15 cellular contexts compared by ENCODE assay signal in genomic region chr2:119349289-119349688, GRCh38. TPM values are rescaled to one million over a fixed set of nuclear protein-coding genes. Genes with fewer than 3 reads are reported as not detected.
A peak's percentile ranks its signal among the peaks of the same experiment; 100 is the strongest.
DNase-seq lines count a peak whose midpoint lies in the region; ATAC-seq, FAIRE-seq and TF ChIP-seq lines count a peak whose summit lies in the region.
"Had no signal": no experiment of that assay in that cellular context is flagged by ENCODE, and none has a peak within 500 bp of the region (broad histone marks: within the 10 kb centered on the region; RNA-seq: fewer than 3 reads in every experiment).

No MANE protein-coding gene starts in this region.

- TF ChIP-seq CTCF in H1 (IDR thresholded peaks at IDR 0.05; ENCODE audit: control extremely low read depth in 1 of 3, insufficient read depth in 1 of 3, low read depth in 1 of 3, low read length in 3 of 3), result no peak
- no peak for TF ChIP-seq CTCF in type B pancreatic cell (conservative IDR thresholded peaks at IDR 0.05)

- H3K14ac ChIP-seq in H1 (ENCODE audit: insufficient read length), result no peak overlapping the region

- H3K4me3 ChIP-seq in H1 (ENCODE audit: extremely low read depth in 1 of 4, insufficient read depth in 2 of 4, low read depth in 3 of 4, low read length in 4 of 4), result no peak overlapping the region
- H3K4me3 ChIP-seq: BLaER1 treated with 17β-estradiol and CSF1 and Interleukin-3, amounts not matched to agents 10 nM and 100 nM; SJCRH30 had no signal

- no peak overlapping the region for H2BK5ac ChIP-seq in H1 (ENCODE audit: low read depth, low read length)

- no peak overlapping the region for H3K4ac ChIP-seq in H1 (replicated peaks; ENCODE audit: insufficient read length, low read depth, low read length)

- no peaks in the 10 kb centered on the region for H3K79me1 ChIP-seq in H1 (ENCODE audit: low read depth, low read length)

- no peak for TF ChIP-seq RAD21 in H1 (IDR thresholded peaks at IDR 0.05 in 1 of 2, conservative IDR thresholded peaks at IDR 0.05 in 1 of 2; ENCODE audit: low read depth in 2 of 2, low read length in 2 of 2)

- DNase-seq in Right ventricle myocardium superior (no peak), cardiac septum (ENCODE audit: low spot score) (no peak), H1 (ENCODE audit: low read depth in 1 of 2, low spot score in 2 of 2) (no peak), left ventricle myocardium superior (no peak), type B pancreatic cell (ENCODE audit: extremely low spot score, unreplicated experiment) (no peak), DMS53 (lab: John Stamatoyannopoulos, UW) (no peak)
- no peak for DNase-seq in natural killer cell treated with Interleukin-12 subunit alpha and Interleukin-12 subunit beta and Interleukin-15 and Interleukin-18, amount 100 ng/mL, for 72 hours (ENCODE audit: low spot score)
- DNase-seq in stimulated activated CD4-positive, alpha-beta T cell treated with anti-CD3 and anti-CD28 coated beads, Interleukin-2, amount 100 ng/mL, for 48 hours, result no peak
- DNase-seq: DMS153, HCEC 1CT, NCI-H146, NCI-H510A treated with DMSO at 0.1 percent for 48 hours, SJCRH30 had no signal

- WGBS in H1 (ENCODE audit: extremely low coverage in 1 of 2, insufficient coverage in 1 of 2, insufficient read length in 1 of 2, insufficient replicate concordance in 2 of 2, low coverage in 1 of 2, low lambda C conversion rate in 2 of 2, missing lambda C conversion rate in 1 of 2), 2 experiments, result 88% methylated on average over 6 of the region's 6 CpGs; no CpG with 5 or more reads in 1 of the 2 experiments

- POLR2A ChIA-PET in H1 (lab: Charles Lee; ENCODE audit: partially characterized antibody), result interaction anchor here (4.1 kb wide), 1 partner anchor 16 kb away, joined by 35 read pairs; the partner anchor contains the start of genes C2orf76 and DBI

- H3K36me3 ChIP-seq in H1 (ENCODE audit: control insufficient read depth in 2 of 4, insufficient read depth in 4 of 4, low read length in 3 of 4), result no peaks in the 10 kb centered on the region
- H3K36me3 ChIP-seq: BLaER1 treated with 17β-estradiol and CSF1 and Interleukin-3, amounts not matched to agents 10 nM and 100 nM; SJCRH30 had no signal

- H2BK15ac ChIP-seq in H1 (ENCODE audit: low read length), result no peak overlapping the region

- no peak overlapping the region for H2AK5ac ChIP-seq in H1 (ENCODE audit: low read depth, low read length)

- CTCF ChIA-PET in H1 (lab: Charles Lee; ENCODE audit: partially characterized antibody), result interaction anchor here (1.5 to 2.4 kb wide), 4 partner anchors 11 to 211 kb away, joined by 3 to 7 read pairs (median 4); no protein-coding TSS in a partner anchor

- TF ChIP-seq POLR2A in H1 (IDR thresholded peaks at IDR 0.05; ENCODE audit: control extremely low read depth in 1 of 2, low read depth in 2 of 2, low read length in 2 of 2), result no peak

- H3K23me2 ChIP-seq in H1 (ENCODE audit: low read depth, low read length), result no peaks in the 10 kb centered on the region

- intact Hi-C loops in Right ventricle myocardium superior (cut with DNase I) (no loop called here), cardiac septum (cut with DNase I) (loop anchor here (5.0 kb wide), 1 partner anchor 42 kb away; no protein-coding TSS in a partner anchor), left ventricle myocardium superior (cut with micrococcal nuclease) (no loop called here)

- H4K91ac ChIP-seq in H1 (replicated peaks; ENCODE audit: insufficient read length, low read length), result no peak overlapping the region

- no peaks in the 10 kb centered on the region for H3K79me2 ChIP-seq in H1 (ENCODE audit: control insufficient read depth in 1 of 2, insufficient read depth in 2 of 2, low read length in 2 of 2)

- no peak overlapping the region for H4K5ac ChIP-seq in H1 (ENCODE audit: insufficient read length, low read depth, low read length)

- H3K27me3 Mint-ChIP-seq in type B pancreatic cell, result no peaks in the 10 kb centered on the region
- H3K27me3 Mint-ChIP-seq in natural killer cell treated with Interleukin-12 subunit alpha and Interleukin-12 subunit beta and Interleukin-15 and Interleukin-18, amount 100 ng/mL, for 72 hours, result no peaks in the 10 kb centered on the region

- no peak overlapping the region for H3K27ac ChIP-seq in H1 (ENCODE audit: low read depth, low read length)
- H3K27ac ChIP-seq: BLaER1 treated with 17β-estradiol and CSF1 and Interleukin-3, amounts not matched to agents 10 nM and 100 nM; SJCRH30 had no signal

- no peak for FAIRE-seq in H1 (lab: Jason Lieb, UNC)
- FAIRE-seq: RCC 7860 had no signal

- no peaks in the 10 kb centered on the region for H4K20me1 ChIP-seq in H1 (replicated peaks in 1 of 2; ENCODE audit: control insufficient read depth in 1 of 2, insufficient read depth in 2 of 2, low read length in 2 of 2)

- no peak overlapping the region for H3K9ac ChIP-seq in H1 (replicated peaks in 1 of 4; ENCODE audit: extremely low read depth in 1 of 4, low read depth in 3 of 4, low read length in 3 of 4)
- H3K9ac ChIP-seq: BLaER1 treated with 17β-estradiol and CSF1 and Interleukin-3, amounts not matched to agents 10 nM and 100 nM had no signal

- ATAC-seq in Right ventricle myocardium superior (ENCODE audit: poor library complexity) (peak; percentile 25), left ventricle myocardium superior (peak; percentile 31)
- ATAC-seq in natural killer cell treated with Interleukin-12 subunit alpha and Interleukin-12 subunit beta and Interleukin-15 and Interleukin-18, amount 100 ng/mL, for 72 hours, result no peak

- H3K27ac Mint-ChIP-seq in type B pancreatic cell, result peak overlapping the region; percentile 93
- no peak overlapping the region for H3K27ac Mint-ChIP-seq in natural killer cell treated with Interleukin-12 subunit alpha and Interleukin-12 subunit beta and Interleukin-15 and Interleukin-18, amount 100 ng/mL, for 72 hours

- no peaks in the 10 kb centered on the region for H3K27me3 ChIP-seq in H1 (replicated peaks in 1 of 4; ENCODE audit: control insufficient read depth in 3 of 4, extremely low read depth in 1 of 4, insufficient read depth in 3 of 4, low read length in 3 of 4)
- H3K27me3 ChIP-seq: BLaER1 treated with 17β-estradiol and CSF1 and Interleukin-3, amounts not matched to agents 10 nM and 100 nM; SJCRH30 had no signal

- no peaks in the 10 kb centered on the region for H3K9me3 ChIP-seq in H1 (ENCODE audit: insufficient read depth in 2 of 2, low read depth in 1 of 2, low read length in 1 of 2)
- H3K9me3 ChIP-seq: SJCRH30 had no signal

- no peak for TF ChIP-seq EP300 in H1 (IDR thresholded peaks at IDR 0.05; ENCODE audit: borderline replicate concordance in 1 of 2, low read depth in 2 of 2, low read length in 2 of 2)

- H3K36me3 Mint-ChIP-seq in type B pancreatic cell, result no peaks in the 10 kb centered on the region
- H3K36me3 Mint-ChIP-seq in natural killer cell treated with Interleukin-12 subunit alpha and Interleukin-12 subunit beta and Interleukin-15 and Interleukin-18, amount 100 ng/mL, for 72 hours, result no peaks in the 10 kb centered on the region

- no peak overlapping the region for H3K23ac ChIP-seq in H1 (ENCODE audit: insufficient read length)

- no peak overlapping the region for H3K56ac ChIP-seq in H1 (replicated peaks; ENCODE audit: insufficient read length, low read depth, low read length)

- no peak overlapping the region for H3K4me2 ChIP-seq in H1 (ENCODE audit: insufficient read depth in 1 of 2, low read depth in 2 of 2, low read length in 2 of 2)

- H4K8ac ChIP-seq in H1 (ENCODE audit: extremely low read depth, insufficient read depth, low read length), result 0 out of 2 replicates have a peak overlapping the region, but pooled peaks have one; percentile 25

- no peaks in the 10 kb centered on the region for H3K9me3 Mint-ChIP-seq in type B pancreatic cell
- no peaks in the 10 kb centered on the region for H3K9me3 Mint-ChIP-seq in natural killer cell treated with Interleukin-12 subunit alpha and Interleukin-12 subunit beta and Interleukin-15 and Interleukin-18, amount 100 ng/mL, for 72 hours

- no peak overlapping the region for H2AFZ ChIP-seq in H1 (ENCODE audit: low read length)

- peak overlapping the region; percentile 80 for H3K4me3 Mint-ChIP-seq in type B pancreatic cell
- no peak overlapping the region for H3K4me3 Mint-ChIP-seq in natural killer cell treated with Interleukin-12 subunit alpha and Interleukin-12 subunit beta and Interleukin-15 and Interleukin-18, amount 100 ng/mL, for 72 hours

- no peak overlapping the region for H2BK120ac ChIP-seq in H1 (replicated peaks; ENCODE audit: low read depth, low read length)

- H2BK12ac ChIP-seq in H1 (ENCODE audit: low read depth, low read length), result no peak overlapping the region

- H2BK20ac ChIP-seq in H1 (ENCODE audit: low read length), result no peak overlapping the region

- H3K4me1 ChIP-seq in H1 (replicated peaks in 1 of 4; ENCODE audit: control insufficient read depth in 3 of 4, insufficient read depth in 4 of 4, low read length in 3 of 4), result peaks cover 0 to 8% (median 3%) of the 10 kb centered on the region in 4 experiments; a peak in 4 of 7 replicates
- H3K4me1 ChIP-seq: SJCRH30 had no signal

- no peak overlapping the region for H3K18ac ChIP-seq in H1 (ENCODE audit: extremely low read depth, low read length)

- peaks cover 5% of the 10 kb centered on the region for H3K4me1 Mint-ChIP-seq in type B pancreatic cell (ENCODE audit: unreplicated experiment)
- H3K4me1 Mint-ChIP-seq in natural killer cell treated with Interleukin-12 subunit alpha and Interleukin-12 subunit beta and Interleukin-15 and Interleukin-18, amount 100 ng/mL, for 72 hours (ENCODE audit: low read depth in 2 of 2), result no peaks in the 10 kb centered on the region

RNA-seq across cellular contexts. Expression of gene C2orf76, which starts 17.3 kb away (rescaled TPM):
- 7.9 TPM for total RNA-seq in Right ventricle myocardium superior
- total RNA-seq in cardiac septum, result 11.7 TPM
- total RNA-seq in H1 (2021; fragmentation: NEBNext Ultra II Directional; extraction: Animal tissue kit (Norgen Biotek cat#: 25700)), result 5.0 and 6.2 TPM in 2 replicates
- 2.1 and 4.4 TPM in 2 replicates for polyA plus RNA-seq in H1 (2011; rRNA removed)
- 4.4 TPM for polyA plus RNA-seq in H1 (2011; cell fraction: cytosol; rRNA removed)
- 1.1 TPM for polyA plus RNA-seq in H1 (2011; cell fraction: nucleus; rRNA removed)
- polyA plus RNA-seq in H1 (2012, experiment 1 of 2), result 5.8 to 14.0 TPM (median 6.5 TPM) in 4 replicates
- polyA plus RNA-seq in H1 (2012, experiment 2 of 2), result 5.7 TPM
- polyA plus RNA-seq in H1 (2013, experiment 1 of 2), result 9.5 TPM
- 8.3 TPM for polyA plus RNA-seq in H1 (2013, experiment 2 of 2)
- polyA minus RNA-seq in H1 (2011; rRNA and poly(A)+ RNA removed), result 1.4 and 2.1 TPM in 2 replicates
- polyA minus RNA-seq in H1 (2011; cell fraction: cytosol; rRNA and poly(A)+ RNA removed), result 1.2 TPM
- polyA minus RNA-seq in H1 (2011; cell fraction: nucleus; rRNA and poly(A)+ RNA removed), result 3.8 TPM
- total RNA-seq in left ventricle myocardium superior, result 6.5 TPM
- 10.8 and 11.7 TPM in 2 replicates for total RNA-seq in type B pancreatic cell (ENCODE audit: low replicate concordance)
- 10 to 100 TPM in 1 of 2 donors, 1 to 10 TPM in 1; 6.5 to 10.9 TPM for total RNA-seq in natural killer cell treated with Interleukin-12 subunit alpha and Interleukin-12 subunit beta and Interleukin-15 and Interleukin-18, amount 100 ng/mL, for 72 hours

RNA-seq across cellular contexts. Expression of gene DBI, which starts 17.5 kb away (rescaled TPM):
- 284 TPM for total RNA-seq in Right ventricle myocardium superior
- total RNA-seq in cardiac septum, result 251 TPM
- total RNA-seq in H1 (2021; fragmentation: NEBNext Ultra II Directional; extraction: Animal tissue kit (Norgen Biotek cat#: 25700)), result 180 and 186 TPM in 2 replicates
- polyA plus RNA-seq in H1 (2011; rRNA removed), result 116 and 212 TPM in 2 replicates
- polyA plus RNA-seq in H1 (2011; cell fraction: cytosol; rRNA removed), result 295 TPM
- polyA plus RNA-seq in H1 (2011; cell fraction: nucleus; rRNA removed), result 74.9 TPM
- polyA plus RNA-seq in H1 (2012, experiment 1 of 2), result 342 to 401 TPM (median 370 TPM) in 4 replicates
- polyA plus RNA-seq in H1 (2012, experiment 2 of 2), result 377 TPM
- 716 TPM for polyA plus RNA-seq in H1 (2013, experiment 1 of 2)
- polyA plus RNA-seq in H1 (2013, experiment 2 of 2), result 804 TPM
- polyA minus RNA-seq in H1 (2011; rRNA and poly(A)+ RNA removed), result 61.1 and 68.3 TPM in 2 replicates
- polyA minus RNA-seq in H1 (2011; cell fraction: cytosol; rRNA and poly(A)+ RNA removed), result 41.0 TPM
- polyA minus RNA-seq in H1 (2011; cell fraction: nucleus; rRNA and poly(A)+ RNA removed), result 85.9 TPM
- total RNA-seq in left ventricle myocardium superior, result 315 TPM
- total RNA-seq in type B pancreatic cell (ENCODE audit: low replicate concordance), result 125 and 231 TPM in 2 replicates
- total RNA-seq in natural killer cell treated with Interleukin-12 subunit alpha and Interleukin-12 subunit beta and Interleukin-15 and Interleukin-18, amount 100 ng/mL, for 72 hours, result 100 to 1,000 TPM; 161 to 187 TPM

Comparison
In these comparisons a context has a peak if more than half of its experiments do, and no peak if none do; other contexts are left out.
1. ATAC-seq: peak in Right ventricle myocardium superior (single experiment) and left ventricle myocardium superior (single experiment); none in natural killer cell treated with Interleukin-12 subunit alpha and Interleukin-12 subunit beta and Interleukin-15 and Interleukin-18, amount 100 ng/mL, for 72 hours (0 of 2).